In genomic region chr5:125582358-125582757, GRCh38 we compare ENCODE assay signal across 1 cellular context.
TF ChIP-seq lines count a peak whose summit lies in the region.

No MANE protein-coding gene starts in this region.

TF ChIP-seq in GM23338, 12 proteins besides CTCF, POLR2A, EP300 and RAD21:
- TF ChIP-seq JUNB (IDR thresholded peaks at IDR 0.05; ENCODE audit: unreplicated experiment) (no peak), EZH2 (IDR thresholded peaks at IDR 0.05; ENCODE audit: low read depth, unreplicated experiment) (no peak), EZH2phosphoT487 (IDR thresholded peaks at IDR 0.05; ENCODE audit: unreplicated experiment) (no peak), ZNF462 (CRISPR knock-in tag; IDR thresholded peaks at IDR 0.05) (no peak)
TF ChIP-seq in GM23338: peak in this region for 0.
